In the genomic region with DNA sequence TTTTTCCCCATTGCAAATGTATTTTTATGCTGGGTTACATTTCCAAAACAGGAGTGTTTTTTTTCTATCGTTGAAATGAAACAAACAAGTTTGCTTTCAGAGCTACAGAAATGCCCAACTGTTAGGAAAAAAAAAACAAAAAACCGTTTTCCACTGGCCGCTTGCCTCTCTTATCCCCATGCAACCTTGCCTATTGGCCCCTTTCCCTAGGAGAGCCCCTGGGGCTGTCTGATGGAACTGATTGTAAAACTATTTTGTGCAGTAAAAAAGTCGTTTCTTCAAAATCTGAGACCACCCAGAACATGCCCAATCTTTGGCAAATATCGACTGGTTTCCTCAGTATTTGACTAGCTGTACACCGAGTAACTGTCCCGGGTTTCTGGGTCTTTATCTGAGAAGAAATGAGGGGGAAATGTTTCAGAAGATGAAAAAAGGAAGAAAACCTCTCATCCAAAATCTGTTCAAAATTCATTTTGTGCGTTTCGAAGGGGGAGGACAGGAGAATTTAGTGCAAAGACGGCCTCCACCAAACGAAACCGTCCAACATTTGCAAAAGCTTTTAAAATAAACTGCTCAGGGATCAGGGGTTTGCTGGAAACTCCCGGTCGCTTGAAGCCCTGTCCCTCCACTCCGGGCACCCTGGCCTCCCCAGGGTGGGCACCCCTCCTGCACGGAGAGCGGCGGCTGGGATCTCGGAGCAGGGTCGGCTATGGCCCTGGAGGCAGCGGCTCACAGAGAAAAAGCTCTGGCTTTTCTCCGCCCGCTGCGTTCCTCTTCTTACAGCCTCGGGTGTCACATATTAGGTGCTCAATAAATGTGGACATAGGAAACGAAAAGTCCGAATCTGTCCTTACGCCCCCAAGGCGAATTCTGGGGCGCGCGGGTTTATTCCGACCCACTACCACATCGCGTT, we compare ENCODE assay signal across 8 cellular contexts. TPM values are rescaled to one million over a fixed set of nuclear protein-coding genes. Genes with fewer than 3 reads are reported as not detected.
DNase-seq lines count a peak whose midpoint lies in the region; ATAC-seq, FAIRE-seq and TF ChIP-seq lines count a peak whose summit lies in the region.

No MANE protein-coding gene starts in this region.

- peaks cover 76% of the 10 kb centered on the region for H3K27me3 ChIP-seq in MG63

- H3K4me1 Mint-ChIP-seq in endothelial cell (ENCODE audit: unreplicated experiment) (peaks cover 9% of the 10 kb centered on the region), natural killer cell (peaks cover 5 to 24% of the 10 kb centered on the region in 2 donors)

- TF ChIP-seq CTCF in AG04449 (IDR thresholded peaks at IDR 0.05; ENCODE audit: insufficient read depth, low read length, missing control alignments) = no peak
- TF ChIP-seq CTCF in endothelial cell (IDR thresholded peaks at IDR 0.05; ENCODE audit: unreplicated experiment) = no peak
- TF ChIP-seq CTCF in natural killer cell (IDR thresholded peaks at IDR 0.05) = no peak

- FAIRE-seq in urothelium cell line (lab: Jason Lieb, UNC) = no peak

- POLR2A ChIA-PET in AG04449 (lab: Yijun Ruan, JAX) = interaction anchor here (0.7 kb wide), 1 partner anchor 80 kb away, joined by 4 read pairs; no protein-coding TSS in a partner anchor

- peak overlapping the region; percentile 78 for H3K4me3 Mint-ChIP-seq in endothelial cell (ENCODE audit: unreplicated experiment)
- H3K4me3 Mint-ChIP-seq in natural killer cell = peak overlapping the region; percentile 89

- H3K27ac Mint-ChIP-seq in endothelial cell (ENCODE audit: unreplicated experiment) (no peak overlapping the region), natural killer cell (no peak overlapping the region)

- ATAC-seq in natural killer cell (no peak), GM21423 (IDR thresholded peaks at IDR 0.05; ENCODE audit: unreplicated experiment) (no peak)

- H3K27me3 Mint-ChIP-seq in endothelial cell (ENCODE audit: unreplicated experiment) = peaks cover 7% of the 10 kb centered on the region
- peaks cover 32 to 62% of the 10 kb centered on the region in 2 donors for H3K27me3 Mint-ChIP-seq in natural killer cell (ENCODE audit: low read depth in 2 of 2)

- H3K4me3 ChIP-seq in AG04449 (ENCODE audit: low read depth, low read length) = peak overlapping the region; percentile 57
- peak overlapping the region; percentile 43 for H3K4me3 ChIP-seq in MG63

- no peaks in the 10 kb centered on the region for H3K9me3 Mint-ChIP-seq in endothelial cell (ENCODE audit: unreplicated experiment)
- no peaks in the 10 kb centered on the region for H3K9me3 Mint-ChIP-seq in natural killer cell

- CTCF ChIA-PET in AG04449 (lab: Yijun Ruan, JAX) = no interaction called here

- H3K36me3 Mint-ChIP-seq in endothelial cell (ENCODE audit: low read depth, unreplicated experiment) (no peaks in the 10 kb centered on the region), natural killer cell (no peaks in the 10 kb centered on the region)

- DNase-seq in AG04449 (ENCODE audit: low read depth, low spot score) = no peak
- peak; percentile 23 for DNase-seq in MG63
- DNase-seq in endothelial cell (ENCODE audit: low spot score) = no peak
- DNase-seq in natural killer cell = no peak
- no peak for DNase-seq in stimulated activated CD4-positive, alpha-beta T cell treated with anti-CD3 and anti-CD28 coated beads, Interleukin-2, amount 100 ng/mL, for 48 hours
- no peak for DNase-seq in HT-29 (ENCODE audit: low spot score)
- no peak for DNase-seq in urothelium cell line (ENCODE audit: low spot score)

- no peaks in the 10 kb centered on the region for H3K36me3 ChIP-seq in MG63

- no peaks in the 10 kb centered on the region; the same call in 1 of the 2 replicates for H3K9me3 ChIP-seq in MG63

- intact Hi-C loops in natural killer cell (cut with micrococcal nuclease) = no loop called here

RNA-seq across cellular contexts. Expression of gene GNAO1, which starts 1.0 kb away (rescaled TPM):
- total RNA-seq in MG63 (2014; rRNA removed; shearing (Covaris generic); ENCODE audit: low replicate concordance) = 0.92 and 2.6 TPM in 2 replicates
- total RNA-seq in endothelial cell (ENCODE audit: unreplicated experiment) = 0.69 TPM
- total RNA-seq in natural killer cell = 1 to 10 TPM in 2 of 3 donors, under 1 TPM in 1; 0.45 to 4.6 (median 1.1) TPM
- 0.10 TPM in 1 of 2 replicates, not detected in the other for total RNA-seq in HT-29 (2014; rRNA removed; shearing (Covaris generic))
